ENCODE assay signal across 18 cellular contexts in the genomic region with DNA sequence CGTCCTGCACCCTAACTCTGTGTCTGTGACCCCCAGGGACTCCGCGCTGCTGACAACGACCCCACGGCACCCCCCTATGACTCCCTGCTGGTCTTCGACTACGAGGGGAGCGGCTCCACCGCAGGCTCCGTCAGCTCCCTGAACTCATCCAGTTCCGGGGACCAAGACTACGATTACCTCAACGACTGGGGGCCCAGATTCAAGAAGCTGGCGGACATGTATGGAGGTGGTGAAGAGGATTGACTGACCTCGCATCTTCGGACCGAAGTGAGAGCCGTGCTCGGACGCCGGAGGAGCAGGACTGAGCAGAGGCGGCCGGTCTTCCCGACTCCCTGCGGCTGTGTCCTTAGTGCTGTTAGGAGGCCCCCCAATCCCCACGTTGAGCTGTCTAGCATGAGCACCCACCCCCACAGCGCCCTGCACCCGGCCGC.
DNase-seq lines count a peak whose midpoint lies in the region; ATAC-seq and TF ChIP-seq lines count a peak whose summit lies in the region.
"Had no signal": no experiment of that assay in that cellular context is flagged by ENCODE, and none has a peak within 500 bp of the region (broad histone marks: within the 10 kb centered on the region; RNA-seq: fewer than 3 reads in every experiment).

No MANE protein-coding gene starts in this region.

- H3K4me3 Mint-ChIP-seq in activated CD4-positive, alpha-beta T cell treated with anti-CD3 and anti-CD28 coated beads, Interleukin-2, amount 10 ng/mL, durations not matched to agents 7 days and 5 days: no peak overlapping the region
- H3K4me3 Mint-ChIP-seq in activated CD4-positive, alpha-beta T cell treated with anti-CD3 and anti-CD28 coated beads for 36 hours: no peak overlapping the region
- H3K4me3 Mint-ChIP-seq: CD4-positive, alpha-beta T cell had no signal

- no peaks in the 10 kb centered on the region for H3K9me3 ChIP-seq in RWPE2 (ENCODE audit: severe bottlenecking)
- H3K9me3 ChIP-seq: BE2C had no signal

- H3K27ac ChIP-seq in RWPE2 (ENCODE audit: poor library complexity, severe bottlenecking): no peak overlapping the region

- POLR2A ChIA-PET in activated CD4-positive, alpha-beta T cell treated with anti-CD3 and anti-CD28 coated beads, Interleukin-2, amount 10 ng/mL, durations not matched to agents 7 days and 5 days (lab: Charles Lee): no interaction called here
- POLR2A ChIA-PET in activated CD4-positive, alpha-beta T cell treated with anti-CD3 and anti-CD28 coated beads for 36 hours (lab: Charles Lee): no interaction called here

- no peaks in the 10 kb centered on the region for H3K27me3 ChIP-seq in RWPE2 (ENCODE audit: insufficient read depth, poor library complexity, severe bottlenecking)
- H3K27me3 ChIP-seq: BE2C had no signal

- H3K4me3 ChIP-seq in RWPE2 (ENCODE audit: severe bottlenecking): no peak overlapping the region

- H3K36me3 ChIP-seq in RWPE2 (ENCODE audit: low read depth): peaks cover 6% of the 10 kb centered on the region
- H3K36me3 ChIP-seq: BE2C had no signal

- no peak for DNase-seq in activated CD4-positive, alpha-beta T cell treated with anti-CD3 and anti-CD28 coated beads, Interleukin-2, amount 10 ng/mL, durations not matched to agents 7 days and 5 days
- no peak for DNase-seq in activated CD4-positive, alpha-beta T cell treated with anti-CD3 and anti-CD28 coated beads for 36 hours
- DNase-seq in RWPE2 (ENCODE audit: low spot score): peak; percentile 81
- peak; percentile 26 for DNase-seq in left lobe of liver (ENCODE audit: low spot score)
- peak; percentile 73 for DNase-seq in posterior vena cava (ENCODE audit: low spot score)
- no peak for DNase-seq in DMS79 treated with DMSO at 0.1 percent for 48 hours (lab: John Stamatoyannopoulos, UW)
- DNase-seq: 8988T; BE2C; HCEC 1CT; KG1; NCI-H1436; NCI-H2029; NCI-H2171; NCI-H446 treated with DMSO at 0.1 percent for 48 hours; NK-92 treated with Interleukin-12 subunit alpha and Interleukin-12 subunit beta, amount 100 ng/mL, for 24 hours had no signal

- CTCF ChIA-PET in activated CD4-positive, alpha-beta T cell treated with anti-CD3 and anti-CD28 coated beads, Interleukin-2, amount 10 ng/mL, durations not matched to agents 7 days and 5 days (lab: Charles Lee): no interaction called here
- CTCF ChIA-PET in activated CD4-positive, alpha-beta T cell treated with anti-CD3 and anti-CD28 coated beads for 36 hours (lab: Charles Lee): no interaction called here

- intact Hi-C loops in activated CD4-positive, alpha-beta T cell treated with anti-CD3 and anti-CD28 coated beads for 36 hours (cut with DNase I, micrococcal nuclease): no loop called here
- intact Hi-C loops in posterior vena cava (cut with DNase I): no loop called here

- no peak for ATAC-seq in activated CD4-positive, alpha-beta T cell treated with anti-CD3 and anti-CD28 coated beads for 36 hours
- no peak for ATAC-seq in RWPE2 (ENCODE audit: low read depth)
- no peak for ATAC-seq in left lobe of liver
- ATAC-seq in GM19351 (IDR thresholded peaks at IDR 0.05; ENCODE audit: unreplicated experiment): no peak
- ATAC-seq in HG02885 (IDR thresholded peaks at IDR 0.05; ENCODE audit: poor library complexity, unreplicated experiment): no peak

- H3K27ac Mint-ChIP-seq in activated CD4-positive, alpha-beta T cell treated with anti-CD3 and anti-CD28 coated beads, Interleukin-2, amount 10 ng/mL, durations not matched to agents 7 days and 5 days: peak overlapping the region; percentile 36
- H3K27ac Mint-ChIP-seq in activated CD4-positive, alpha-beta T cell treated with anti-CD3 and anti-CD28 coated beads for 36 hours: no peak overlapping the region
- H3K27ac Mint-ChIP-seq: CD4-positive, alpha-beta T cell had no signal

- TF ChIP-seq CTCF in RWPE2 (IDR thresholded peaks at IDR 0.05; ENCODE audit: poor library complexity, severe bottlenecking): no peak

- no peaks in the 10 kb centered on the region for H3K36me3 Mint-ChIP-seq in activated CD4-positive, alpha-beta T cell treated with anti-CD3 and anti-CD28 coated beads, Interleukin-2, amount 10 ng/mL, durations not matched to agents 7 days and 5 days (ENCODE audit: low read depth)
- no peaks in the 10 kb centered on the region for H3K36me3 Mint-ChIP-seq in activated CD4-positive, alpha-beta T cell treated with anti-CD3 and anti-CD28 coated beads for 36 hours (ENCODE audit: low read depth)

- no peaks in the 10 kb centered on the region for H3K4me1 Mint-ChIP-seq in activated CD4-positive, alpha-beta T cell treated with anti-CD3 and anti-CD28 coated beads, Interleukin-2, amount 10 ng/mL, durations not matched to agents 7 days and 5 days
- H3K4me1 Mint-ChIP-seq in activated CD4-positive, alpha-beta T cell treated with anti-CD3 and anti-CD28 coated beads for 36 hours: no peaks in the 10 kb centered on the region

- H3K27me3 Mint-ChIP-seq in activated CD4-positive, alpha-beta T cell treated with anti-CD3 and anti-CD28 coated beads, Interleukin-2, amount 10 ng/mL, durations not matched to agents 7 days and 5 days: no peaks in the 10 kb centered on the region
- H3K27me3 Mint-ChIP-seq in activated CD4-positive, alpha-beta T cell treated with anti-CD3 and anti-CD28 coated beads for 36 hours: no peaks in the 10 kb centered on the region
- H3K27me3 Mint-ChIP-seq: CD4-positive, alpha-beta T cell had no signal

- H3K4me1 ChIP-seq in RWPE2 (ENCODE audit: insufficient read depth, poor library complexity, severe bottlenecking): no peaks in the 10 kb centered on the region
- H3K4me1 ChIP-seq: BE2C had no signal

- H3K9me3 Mint-ChIP-seq in activated CD4-positive, alpha-beta T cell treated with anti-CD3 and anti-CD28 coated beads, Interleukin-2, amount 10 ng/mL, durations not matched to agents 7 days and 5 days: no peaks in the 10 kb centered on the region
- H3K9me3 Mint-ChIP-seq in activated CD4-positive, alpha-beta T cell treated with anti-CD3 and anti-CD28 coated beads for 36 hours (ENCODE audit: low read depth): no peaks in the 10 kb centered on the region
- H3K9me3 Mint-ChIP-seq: CD4-positive, alpha-beta T cell had no signal

Comparison
In these comparisons a context has a peak if more than half of its experiments do, and no peak if none do; other contexts are left out.
1. DNase-seq: peak in RWPE2 (single experiment), left lobe of liver (single experiment) and posterior vena cava (single experiment); none in activated CD4-positive, alpha-beta T cell treated with anti-CD3 and anti-CD28 coated beads, Interleukin-2, amount 10 ng/mL, durations not matched to agents 7 days and 5 days (single experiment), activated CD4-positive, alpha-beta T cell treated with anti-CD3 and anti-CD28 coated beads for 36 hours (single experiment) and DMS79 treated with DMSO at 0.1 percent for 48 hours (single experiment).